13 cellular contexts compared by ENCODE assay signal in the genomic region with DNA sequence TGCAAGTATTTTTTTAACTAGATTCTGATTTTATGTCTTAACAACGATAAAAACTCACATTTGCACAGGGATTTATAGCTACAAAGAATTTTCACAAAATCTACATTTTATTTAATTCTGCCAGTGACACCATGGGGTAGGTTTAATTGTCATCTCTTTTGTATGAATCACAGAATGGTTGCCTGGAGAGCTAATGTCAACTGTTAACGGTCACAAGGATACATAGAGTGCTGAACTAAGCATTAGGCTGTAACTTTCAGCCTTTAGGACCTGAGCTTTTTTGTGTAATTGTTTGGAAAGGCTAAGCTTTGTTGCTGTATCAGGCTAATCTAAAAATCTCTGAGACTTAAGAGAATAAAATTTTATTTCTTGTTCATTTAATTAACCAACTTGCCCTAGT.
"Had no signal": no experiment of that assay in that cellular context is flagged by ENCODE, and none has a peak within 500 bp of the region (broad histone marks: within the 10 kb centered on the region; RNA-seq: fewer than 3 reads in every experiment).

No MANE protein-coding gene starts in this region.

- DNase-seq: activated CD4-positive, alpha-beta T cell treated with anti-CD3 and anti-CD28 coated beads, Interleukin-2, amount 10 ng/mL, durations not matched to agents 24 days and 14 days; activated CD4-positive, CD25-positive, alpha-beta regulatory T cell; activated CD8-positive, alpha-beta memory T cell treated with anti-CD3 and anti-CD28 coated beads, Interleukin-2, amount 50 U/mL, for 48 hours; activated gamma-delta T cell treated with Interleukin-2 at 50 U/mL for 16 hours; cortex of kidney; effector CD4-positive, alpha-beta T cell; islet precursor cell; left lung; naive thymus-derived CD4-positive, alpha-beta T cell; retina; tibial artery had no signal

- H3K36me3 ChIP-seq: brain microvascular endothelial cell, gastroesophageal sphincter, left lung, tibial artery had no signal

- H3K27me3 ChIP-seq: brain microvascular endothelial cell, gastroesophageal sphincter, left lung, tibial artery had no signal

- H3K4me1 ChIP-seq: gastroesophageal sphincter, left lung, tibial artery had no signal

- H3K27ac ChIP-seq: brain microvascular endothelial cell, gastroesophageal sphincter, tibial artery had no signal

- H3K9me3 ChIP-seq: gastroesophageal sphincter, left lung, tibial artery had no signal

- H3K4me3 ChIP-seq: gastroesophageal sphincter, left lung, tibial artery had no signal
